ENCODE assay signal across 8 cellular contexts in genomic region chr12:110600254-110600653, GRCh38. TPM values are rescaled to one million over a fixed set of nuclear protein-coding genes. Genes with fewer than 3 reads are reported as not detected.
DNase-seq lines count a peak whose midpoint lies in the region; ATAC-seq and TF ChIP-seq lines count a peak whose summit lies in the region.

No MANE protein-coding gene starts in this region.

- H3K27ac Mint-ChIP-seq in activated B cell treated with CpG ODN at 0.5 μM for 24 hours, result peak overlapping the region; percentile 69
- H3K27ac Mint-ChIP-seq in type B pancreatic cell, result no peak overlapping the region

- CTCF ChIA-PET in activated B cell treated with CpG ODN at 0.5 μM for 24 hours (lab: Charles Lee), result interaction anchor here (0.8 to 8.2 kb wide), 33 partner anchors 9 to 653 kb away, joined by 3 to 189 read pairs (median 5); partner anchors contain the start of genes ARPC3, FAM216A, GPN3 and RAD9B

- H3K4me3 Mint-ChIP-seq in activated B cell treated with CpG ODN at 0.5 μM for 24 hours, result no peak overlapping the region
- H3K4me3 Mint-ChIP-seq in type B pancreatic cell, result no peak overlapping the region

- H3K9me3 Mint-ChIP-seq in activated B cell treated with CpG ODN at 0.5 μM for 24 hours (no peaks in the 10 kb centered on the region), type B pancreatic cell (no peaks in the 10 kb centered on the region)

- DNase-seq in DMS114 treated with DMSO at 0.1 percent for 48 hours (lab: John Stamatoyannopoulos, UW; ENCODE audit: unreplicated experiment) (peak; percentile 61), KG1 (lab: John Stamatoyannopoulos, UW) (peak; percentile 43), activated B cell treated with CpG ODN at 0.5 μM for 24 hours (no peak), iPS-NIHi7 (ENCODE audit: extremely low spot score) (peak; percentile 26), type B pancreatic cell (ENCODE audit: extremely low spot score, unreplicated experiment) (no peak), T-helper 9 cell (no peak)
- no peak for DNase-seq in stimulated activated naive CD4-positive, alpha-beta T cell treated with Interleukin-2 at 50 U/mL for 16 hours (lab: John Stamatoyannopoulos, UW)

- H3K4me1 Mint-ChIP-seq in activated B cell treated with CpG ODN at 0.5 μM for 24 hours, result peaks cover 44% of the 10 kb centered on the region
- H3K4me1 Mint-ChIP-seq in type B pancreatic cell (ENCODE audit: unreplicated experiment), result peaks cover 5% of the 10 kb centered on the region

- intact Hi-C loops in activated B cell treated with CpG ODN at 0.5 μM for 24 hours (cut with micrococcal nuclease), result loop anchor here (1.0 to 5.0 kb wide), 3 partner anchors 17 to 318 kb away; partner anchors contain the start of genes ATP2A2 and PPTC7

- no peak for TF ChIP-seq CTCF in activated B cell treated with CpG ODN at 0.5 μM for 24 hours (IDR thresholded peaks at IDR 0.05)
- peak; percentile 62 for TF ChIP-seq CTCF in type B pancreatic cell (conservative IDR thresholded peaks at IDR 0.05)

- H3K27me3 Mint-ChIP-seq in activated B cell treated with CpG ODN at 0.5 μM for 24 hours (no peaks in the 10 kb centered on the region), type B pancreatic cell (no peaks in the 10 kb centered on the region)

- no peaks in the 10 kb centered on the region for H3K36me3 Mint-ChIP-seq in activated B cell treated with CpG ODN at 0.5 μM for 24 hours (ENCODE audit: low read depth)
- H3K36me3 Mint-ChIP-seq in type B pancreatic cell, result no peaks in the 10 kb centered on the region

- ATAC-seq in activated B cell treated with CpG ODN at 0.5 μM for 24 hours (ENCODE audit: low read depth) (peak; percentile 54), HG02885 (IDR thresholded peaks at IDR 0.05; ENCODE audit: poor library complexity, unreplicated experiment) (no peak)

- POLR2A ChIA-PET in activated B cell treated with CpG ODN at 0.5 μM for 24 hours (lab: Charles Lee), result interaction anchor here (0.6 to 5.2 kb wide), 10 partner anchors 9 to 165 kb away, joined by 3 to 31 read pairs (median 4); partner anchors contain the start of genes ARPC3, FAM216A and GPN3

RNA-seq across cellular contexts. Expression of gene TCTN1, which starts 13.7 kb away (rescaled TPM):
- total RNA-seq in activated B cell treated with CpG ODN at 0.5 μM for 24 hours, result 22.4 and 29.5 TPM in 2 replicates
- total RNA-seq in type B pancreatic cell (ENCODE audit: low replicate concordance), result 33.4 and 63.9 TPM in 2 replicates

RNA-seq across cellular contexts. Expression of gene PPTC7, which starts 17.1 kb away (rescaled TPM):
- total RNA-seq in activated B cell treated with CpG ODN at 0.5 μM for 24 hours (34.5 and 40.8 TPM in 2 replicates), type B pancreatic cell (ENCODE audit: low replicate concordance) (14.5 and 14.8 TPM in 2 replicates)

Comparison
In these comparisons a context has a peak if more than half of its experiments do, and no peak if none do; other contexts are left out.
1. DNase-seq: peak in DMS114 treated with DMSO at 0.1 percent for 48 hours (single experiment), KG1 (single experiment) and iPS-NIHi7 (single experiment); none in activated B cell treated with CpG ODN at 0.5 μM for 24 hours (single experiment), type B pancreatic cell (single experiment), T-helper 9 cell (single experiment) and stimulated activated naive CD4-positive, alpha-beta T cell treated with Interleukin-2 at 50 U/mL for 16 hours (single experiment).